Comparison of ENCODE assay signal across 13 cellular contexts in genomic region chr5:175814676-175815075, GRCh38. TPM values are rescaled to one million over a fixed set of nuclear protein-coding genes. Genes with fewer than 3 reads are reported as not detected.
DNase-seq lines count a peak whose midpoint lies in the region; ATAC-seq, FAIRE-seq and TF ChIP-seq lines count a peak whose summit lies in the region.
"Had no signal": no experiment of that assay in that cellular context is flagged by ENCODE, and none has a peak within 500 bp of the region (broad histone marks: within the 10 kb centered on the region; RNA-seq: fewer than 3 reads in every experiment).

No MANE protein-coding gene starts in this region.

- no peak for TF ChIP-seq EP300 in K562 (IDR thresholded peaks at IDR 0.05; ENCODE audit: low read length)

- H4K20me1 ChIP-seq in K562 (replicated peaks; ENCODE audit: control insufficient read depth, insufficient read depth, low read length) = peaks cover 15% of the 10 kb centered on the region

- FAIRE-seq in K562 (lab: Jason Lieb, UNC) = no peak

- H3K27me3 ChIP-seq in BE2C (no peaks in the 10 kb centered on the region), K562 (ENCODE audit: control insufficient read depth in 2 of 2, insufficient read depth in 2 of 2, low read length in 2 of 2) (peaks cover 12 to 53% of the 10 kb centered on the region in 2 experiments; a peak in 3 of 5 replicates), left lung (peaks cover 0 to 37% of the 10 kb centered on the region in 2 donors), upper lobe of right lung (peaks cover 7% of the 10 kb centered on the region)
- H3K27me3 ChIP-seq: colonic mucosa had no signal

- POLR2A ChIA-PET in K562 (lab: Yijun Ruan, JAX) = no interaction called here

- H2AFZ ChIP-seq in K562 (ENCODE audit: low read depth, low read length) = no peak overlapping the region

- no peak overlapping the region; a peak in 1 of 4 replicates for H3K9ac ChIP-seq in K562 (ENCODE audit: insufficient read depth in 1 of 2, low read depth in 2 of 2, low read length in 2 of 2)

- in situ Hi-C loops in K562 (cut with MboI) = no loop called here

- ATAC-seq in K562 (peak; percentile 58), left lung (peak; percentile 33), HG03565 (IDR thresholded peaks at IDR 0.05; ENCODE audit: unreplicated experiment) (no peak), upper lobe of right lung (no peak), GM21447 (IDR thresholded peaks at IDR 0.05; ENCODE audit: unreplicated experiment) (no peak), HG02973 (IDR thresholded peaks at IDR 0.05; ENCODE audit: unreplicated experiment) (no peak)

- CTCF ChIA-PET in K562 (lab: Yijun Ruan, JAX; ENCODE audit: low intra/inter-chr PET ratio) = no interaction called here

- H3K79me2 ChIP-seq in K562 (ENCODE audit: control insufficient read depth, insufficient read depth, low read length) = no peaks in the 10 kb centered on the region

- intact Hi-C loops in K562 (cut with micrococcal nuclease) = no loop called here
- intact Hi-C loops in left lung (cut with DNase I) = no loop called here
- intact Hi-C loops in upper lobe of right lung (cut with DNase I) = no loop called here

- no peak overlapping the region for H3K4me2 ChIP-seq in K562 (ENCODE audit: insufficient read depth, low read length)

- no peak for TF ChIP-seq RAD21 in K562 (CRISPR knock-in tag; conservative IDR thresholded peaks at IDR 0.05 in 1 of 2, IDR thresholded peaks at IDR 0.05 in 1 of 2)

- H3K9me3 ChIP-seq in BE2C = no peaks in the 10 kb centered on the region
- H3K9me3 ChIP-seq in K562 (replicated peaks; ENCODE audit: control insufficient read depth, insufficient read depth, low read depth, low read length) = no peaks in the 10 kb centered on the region
- H3K9me3 ChIP-seq in left lung = no peaks in the 10 kb centered on the region
- no peaks in the 10 kb centered on the region for H3K9me3 ChIP-seq in upper lobe of right lung
- H3K9me3 ChIP-seq: colonic mucosa, thoracic aorta had no signal

- TF ChIP-seq POLR2A in K562 (conservative IDR thresholded peaks at IDR 0.05) = no peak

- H3K27ac ChIP-seq in K562 (ENCODE audit: extremely low read depth, low read depth, low read length) (no peak overlapping the region), left lung (no peak overlapping the region), upper lobe of right lung (no peak overlapping the region)
- H3K27ac ChIP-seq: colonic mucosa, thoracic aorta had no signal

- WGBS in K562 (ENCODE audit: insufficient coverage, low coverage, missing lambda C conversion rate) = 0% methylated on average over 3 of the region's 10 CpGs

- DNase-seq in BE2C = peak; percentile 79
- peak; percentile 53 for DNase-seq in LoVo (ENCODE audit: low spot score)
- DNase-seq in K562 (ENCODE audit: extremely low read depth in 1 of 4, low spot score in 3 of 4) = peak in 1 of 4 experiments; percentile 9
- DNase-seq in left lung = peak in 1 of 2 donors; percentile 45
- no peak for DNase-seq in upper lobe of right lung
- DNase-seq: activated T-cell treated with anti-CD3 and anti-CD28 coated beads, Interleukin-2, amount 50 U/mL, for 24 hours; colonic mucosa; stimulated activated CD4-positive, alpha-beta T cell treated with anti-CD3 and anti-CD28 coated beads, Interleukin-2, amount 100 ng/mL, for 48 hours had no signal

- H3K4me1 ChIP-seq in BE2C (peaks cover 19% of the 10 kb centered on the region), K562 (replicated peaks in 1 of 2; ENCODE audit: control insufficient read depth in 2 of 2, insufficient read depth in 2 of 2, low read length in 2 of 2) (no peaks in the 10 kb centered on the region), left lung (no peaks in the 10 kb centered on the region), upper lobe of right lung (no peaks in the 10 kb centered on the region)
- H3K4me1 ChIP-seq: colonic mucosa had no signal

- TF ChIP-seq CTCF in BE2C (IDR thresholded peaks at IDR 0.05; ENCODE audit: low read depth, low read length) (no peak), K562 (IDR thresholded peaks at IDR 0.05 in 2 of 3, conservative IDR thresholded peaks at IDR 0.05 in 1 of 3; ENCODE audit: insufficient read depth in 2 of 3, low read depth in 1 of 3, low read length in 3 of 3) (no peak), left lung (IDR thresholded peaks at IDR 0.05) (no peak), upper lobe of right lung (IDR thresholded peaks at IDR 0.05) (no peak)

- H3K36me3 ChIP-seq in BE2C (peaks cover 4% of the 10 kb centered on the region; the same call in 1 of the 2 replicates), K562 (ENCODE audit: control insufficient read depth, insufficient read depth, low read length) (no peaks in the 10 kb centered on the region), left lung (no peaks in the 10 kb centered on the region), upper lobe of right lung (no peaks in the 10 kb centered on the region)
- H3K36me3 ChIP-seq: colonic mucosa, thoracic aorta had no signal

- no peaks in the 10 kb centered on the region for H3K9me1 ChIP-seq in K562 (ENCODE audit: control insufficient read depth, insufficient read depth, low read length)

- H3K4me3 ChIP-seq in BE2C (ENCODE audit: low read depth, low read length) (no peak overlapping the region), K562 (no peak overlapping the region), left lung (no peak overlapping the region), upper lobe of right lung (no peak overlapping the region)
- H3K4me3 ChIP-seq: colonic mucosa, thoracic aorta had no signal

- BruUV-seq in K562 (replicated peaks; lab: Mats Ljungman, UMichigan) = no TSS peak

TF ChIP-seq in K562, 482 proteins besides CTCF, POLR2A, EP300 and RAD21 (continues in another document):
- TF ChIP-seq USF1 (CRISPR knock-in tag; IDR thresholded peaks at IDR 0.05) (no peak), ATF3 (IDR thresholded peaks at IDR 0.05) (peak; percentile 76), ATF3 (CRISPR knock-in tag; conservative IDR thresholded peaks at IDR 0.05) (no peak), TFAP4 (CRISPR knock-in tag; IDR thresholded peaks at IDR 0.05; ENCODE audit: borderline replicate concordance) (peak; percentile 66), BCL6 (CRISPR knock-in tag; IDR thresholded peaks at IDR 0.05) (no peak), JUN (IDR thresholded peaks at IDR 0.05; ENCODE audit: borderline replicate concordance, low read depth, low read length) (peak; percentile 55; the same call in 1 of the 2 replicates), JUN (CRISPR knock-in tag; IDR thresholded peaks at IDR 0.05; ENCODE audit: borderline replicate concordance) (no peak), NFIC (IDR thresholded peaks at IDR 0.05) (0 out of 2 replicates have a peak, but pooled peaks have one; percentile 12), POLR3G (IDR thresholded peaks at IDR 0.05; ENCODE audit: extremely low read depth, insufficient read length, insufficient replicate concordance) (no peak), ZNF699 (CRISPR knock-in tag; IDR thresholded peaks at IDR 0.05; ENCODE audit: insufficient replicate concordance) (no peak), BHLHE40 (IDR thresholded peaks at IDR 0.05; ENCODE audit: low read length) (0 out of 2 replicates have a peak, but pooled peaks have one; percentile 16), SREBF1 (IDR thresholded peaks at IDR 0.05; ENCODE audit: borderline replicate concordance, low read depth, low read length) (no peak)

RNA-seq across cellular contexts. Expression of gene CPLX2, which starts 56.7 kb away (rescaled TPM):
- 271 TPM for polyA plus RNA-seq in BE2C (2012; ENCODE audit: insufficient read depth, insufficient read length, low read depth)
- total RNA-seq in K562 (2011; cell fraction: chromatin; rRNA removed; ENCODE audit: low replicate concordance) = not detected in 2 replicates
- not detected in 2 replicates for total RNA-seq in K562 (2011; cell fraction: nucleolus; rRNA removed)
- total RNA-seq in K562 (2011; cell fraction: nucleoplasm; rRNA removed) = not detected in 2 replicates
- not detected in 2 replicates for total RNA-seq in K562 (2014; rRNA removed)
- total RNA-seq in K562 (2014; rRNA removed; fragmentation: Illumina TruSeq; extraction: Trizol) = not detected in 2 replicates
- not detected in 2 replicates for total RNA-seq in K562 (2015; rRNA removed; fragmentation: Illumina TruSeq; extraction: Trizol)
- 0.04 TPM in 1 of 2 replicates, not detected in the other for total RNA-seq in K562 (2021)
- not detected in 2 replicates for polyA plus RNA-seq in K562 (2011; rRNA removed)
- not detected in 2 replicates for polyA plus RNA-seq in K562 (2011; cell fraction: cytosol; rRNA removed)
- not detected in 2 replicates for polyA plus RNA-seq in K562 (2011; cell fraction: nucleus; rRNA removed)
- 0.01 TPM in 1 of 2 replicates, not detected in the other for polyA plus RNA-seq in K562 (2012)
- not detected in 2 replicates for polyA plus RNA-seq in K562 (2014; fragmentation: Illumina TruSeq; extraction: Trizol)
- polyA plus RNA-seq in K562 (2014; fragmentation: Nextera tagmentation; extraction: Ambion mirVana) = not detected
- polyA plus RNA-seq in K562 (2014; rRNA removed) = not detected in 2 replicates
- not detected in 2 replicates for polyA minus RNA-seq in K562 (2011; rRNA and poly(A)+ RNA removed)
- not detected in 2 replicates for polyA minus RNA-seq in K562 (2011; cell fraction: cytosol; rRNA and poly(A)+ RNA removed)
- not detected in 2 replicates for polyA minus RNA-seq in K562 (2011; cell fraction: nucleus; rRNA and poly(A)+ RNA removed)
- not detected for total RNA-seq in left lung
- not detected for total RNA-seq in upper lobe of right lung
- total RNA-seq: T-helper 2 cell treated with Interferon-gamma antibody and Interleukin-4, amounts not matched to agents 100 ng/mL and 5 ng/mL, for 36 hours; thoracic aorta had no signal

Comparison
In these comparisons a context has a peak if more than half of its experiments do, and no peak if none do; other contexts are left out.
1. ATAC-seq: peak in K562 (single experiment) and left lung (single experiment); none in HG03565 (single experiment), upper lobe of right lung (single experiment), GM21447 (single experiment) and HG02973 (single experiment).